Comparison of ENCODE assay signal across 22 cellular contexts in the genomic region with DNA sequence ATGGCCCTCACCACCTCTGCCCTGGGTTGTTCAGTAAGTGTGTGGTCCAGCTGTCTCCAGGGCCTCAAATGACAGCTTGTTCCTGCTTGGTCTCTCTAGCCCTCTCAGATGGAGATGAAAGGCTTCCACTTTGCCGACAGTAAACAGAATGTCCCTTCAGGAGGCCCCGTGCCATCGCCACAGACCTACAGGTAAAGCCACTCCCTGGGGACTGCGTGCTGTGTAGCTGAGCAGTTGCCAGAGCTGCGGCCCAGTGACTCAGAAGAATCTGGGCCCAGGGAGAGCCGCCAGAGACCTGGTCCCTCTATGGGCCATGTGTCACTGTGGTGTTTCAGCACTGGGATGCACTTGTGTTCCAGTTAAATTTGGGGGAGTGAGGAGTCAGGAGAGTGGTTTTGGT. TPM values are rescaled to one million over a fixed set of nuclear protein-coding genes. Genes with fewer than 3 reads are reported as not detected.
"Had no signal": no experiment of that assay in that cellular context is flagged by ENCODE, and none has a peak within 500 bp of the region (broad histone marks: within the 10 kb centered on the region; RNA-seq: fewer than 3 reads in every experiment).

No MANE protein-coding gene starts in this region.

- H2AFZ ChIP-seq: parathyroid adenoma had no signal

- H3K27me3 Mint-ChIP-seq: activated naive CD4-positive, alpha-beta T cell treated with anti-CD3 and anti-CD28 coated beads, Interleukin-2, amount 10 ng/mL, durations not matched to agents 7 days and 5 days; activated T-helper 17 cell treated with anti-CD3 and anti-CD28 coated beads, Interleukin-2, amount 50 U/mL, for 72 hours; memory B cell had no signal

- ATAC-seq: activated T-helper 17 cell treated with anti-CD3 and anti-CD28 coated beads, Interleukin-2, amount 50 U/mL, for 72 hours; heart right ventricle; left lung had no signal

- H3K27ac Mint-ChIP-seq: activated naive CD4-positive, alpha-beta T cell treated with anti-CD3 and anti-CD28 coated beads, Interleukin-2, amount 10 ng/mL, durations not matched to agents 7 days and 5 days; activated T-helper 17 cell treated with anti-CD3 and anti-CD28 coated beads, Interleukin-2, amount 50 U/mL, for 72 hours; memory B cell had no signal

- H3K4me1 Mint-ChIP-seq: activated naive CD4-positive, alpha-beta T cell treated with anti-CD3 and anti-CD28 coated beads, Interleukin-2, amount 10 ng/mL, durations not matched to agents 7 days and 5 days had no signal

- H3K9ac ChIP-seq: parathyroid adenoma had no signal

- H3K27me3 ChIP-seq: breast epithelium, esophagus squamous epithelium, heart right ventricle, left lung, right atrium auricular region, suprapubic skin, upper lobe of left lung had no signal

- DNase-seq: activated CD4-positive, alpha-beta T cell treated with anti-CD3 and anti-CD28 coated beads, Interleukin-2, amount 50 U/mL, for 1 hour; activated CD4-positive, CD25-positive, alpha-beta regulatory T cell; activated naive CD4-positive, alpha-beta T cell treated with anti-CD3 and anti-CD28 coated beads, Interleukin-2, amount 10 ng/mL, durations not matched to agents 7 days and 5 days; amygdala; esophagus squamous epithelium; foreskin fibroblast; heart right ventricle; SHP77 treated with DMSO at 0.1 percent for 48 hours; small intestine; stimulated activated naive CD4-positive, alpha-beta T cell; T-helper 2 cell; upper lobe of left lung had no signal

- H3K9me3 ChIP-seq: breast epithelium, esophagus squamous epithelium, heart right ventricle, left lung, right atrium auricular region, suprapubic skin, upper lobe of left lung had no signal

- H3K4me3 Mint-ChIP-seq: activated naive CD4-positive, alpha-beta T cell treated with anti-CD3 and anti-CD28 coated beads, Interleukin-2, amount 10 ng/mL, durations not matched to agents 7 days and 5 days; activated T-helper 17 cell treated with anti-CD3 and anti-CD28 coated beads, Interleukin-2, amount 50 U/mL, for 72 hours; memory B cell had no signal

- H3K9me3 Mint-ChIP-seq: activated naive CD4-positive, alpha-beta T cell treated with anti-CD3 and anti-CD28 coated beads, Interleukin-2, amount 10 ng/mL, durations not matched to agents 7 days and 5 days; activated T-helper 17 cell treated with anti-CD3 and anti-CD28 coated beads, Interleukin-2, amount 50 U/mL, for 72 hours; memory B cell had no signal

- H3K27ac ChIP-seq: esophagus squamous epithelium, heart right ventricle, left lung, parathyroid adenoma, right atrium auricular region, suprapubic skin had no signal

- H3K4me3 ChIP-seq: breast epithelium, esophagus squamous epithelium, heart right ventricle, left lung, right atrium auricular region, suprapubic skin, upper lobe of left lung had no signal

- H3K4me1 ChIP-seq: breast epithelium, esophagus squamous epithelium, left lung, parathyroid adenoma, right atrium auricular region, upper lobe of left lung had no signal

RNA-seq across cellular contexts. Expression of gene PRRT1B, which starts 53.3 kb away (rescaled TPM):
- total RNA-seq: activated T-helper 17 cell treated with anti-CD3 and anti-CD28 coated beads, Interleukin-2, amount 50 U/mL, for 72 hours; cerebellum; esophagus squamous epithelium; heart right ventricle; right atrium auricular region; suprapubic skin had no signal
- polyA plus RNA-seq: heart right ventricle, keratinocyte, neural cell had no signal
